Comparison of ENCODE assay signal across 8 cellular contexts in genomic region chr3:173529062-173529711, GRCh38.
A peak's percentile ranks its signal among the peaks of the same experiment; 100 is the strongest.
DNase-seq lines count a peak whose midpoint lies in the region; ATAC-seq, FAIRE-seq and TF ChIP-seq lines count a peak whose summit lies in the region.

No MANE protein-coding gene starts in this region.

- H3K4me3 ChIP-seq in Karpas-422 (ENCODE audit: low read length) = no peak overlapping the region
- no peak overlapping the region for H3K4me3 ChIP-seq in body of pancreas
- no peak overlapping the region for H3K4me3 ChIP-seq in retinal pigment epithelial cell (ENCODE audit: low read length)

- H3K79me2 ChIP-seq in Karpas-422 (ENCODE audit: low read length) = no peaks in the 10 kb centered on the region

- intact Hi-C loops in body of pancreas (cut with DNase I) = no loop called here

- no peak overlapping the region for H3K9ac ChIP-seq in Karpas-422 (ENCODE audit: low read length)

- no peaks in the 10 kb centered on the region for H3K36me3 ChIP-seq in Karpas-422 (ENCODE audit: insufficient read depth, low read length)
- H3K36me3 ChIP-seq in body of pancreas (replicated peaks in 1 of 2; ENCODE audit: insufficient read depth in 1 of 2, low read depth in 2 of 2) = no peaks in the 10 kb centered on the region

- ATAC-seq in body of pancreas = peak; percentile 66

- H2AFZ ChIP-seq in Karpas-422 (ENCODE audit: low read length) = no peak overlapping the region

- TF ChIP-seq POLR2A in H54 (IDR thresholded peaks at IDR 0.05; ENCODE audit: low read depth, low read length) (no peak), body of pancreas (IDR thresholded peaks at IDR 0.05) (no peak)

- in situ Hi-C loops in GM13976 (cut with MboI; ENCODE audit: low sequenced_read_pairs, unreplicated experiment) = no loop called here

- TF ChIP-seq CTCF in GM13976 (IDR thresholded peaks at IDR 0.05; ENCODE audit: borderline replicate concordance, control extremely low read depth, extremely low read depth, insufficient read depth, missing control alignments) (peak; percentile 12), body of pancreas (IDR thresholded peaks at IDR 0.05) (peak; percentile 12 to 59 (median 50)), retinal pigment epithelial cell (conservative IDR thresholded peaks at IDR 0.05; ENCODE audit: low read depth, low read length) (peak; percentile 62)

- H4K20me1 ChIP-seq in Karpas-422 (ENCODE audit: insufficient read depth, low read depth, low read length) = no peaks in the 10 kb centered on the region

- H3K9me2 ChIP-seq in Karpas-422 (replicated peaks; ENCODE audit: insufficient read depth, low read length) = no peaks in the 10 kb centered on the region; the same call in 1 of the 2 replicates

- no peak for FAIRE-seq in H54 (lab: Jason Lieb, UNC)

- peaks cover 30% of the 10 kb centered on the region; the same call in 1 of the 2 replicates for H3K9me3 ChIP-seq in Karpas-422 (ENCODE audit: low read length)
- no peaks in the 10 kb centered on the region for H3K9me3 ChIP-seq in body of pancreas

- DNase-seq in GM13976 (ENCODE audit: low spot score) (peak; percentile 5), H54 (ENCODE audit: insufficient read length, low spot score) (peak; percentile 3), Karpas-422 (peak; percentile 62), body of pancreas (peak; percentile 26 to 40 (median 26)), retinal pigment epithelial cell (ENCODE audit: low read depth) (no peak), NCI-H1436 (lab: John Stamatoyannopoulos, UW) (no peak), GM19240 (ENCODE audit: insufficient read length, low spot score) (no peak)
- DNase-seq in activated T-cell treated with anti-CD3 and anti-CD28 coated beads, Interleukin-2, amount 50 U/mL, for 48 hours = no peak

- H3K27me3 ChIP-seq in Karpas-422 (ENCODE audit: low read length) (no peaks in the 10 kb centered on the region), body of pancreas (no peaks in the 10 kb centered on the region)

- H3K27ac ChIP-seq in Karpas-422 (ENCODE audit: low read length) (no peak overlapping the region), body of pancreas (no peak overlapping the region)

- WGBS in body of pancreas, 2 donors = 28 to 32% methylated on average over 8 of the region's 8 CpGs

- H3K4me2 ChIP-seq in Karpas-422 (ENCODE audit: low read depth, low read length, poor library complexity, severe bottlenecking) = no peak overlapping the region

- H3K4me1 ChIP-seq in Karpas-422 (ENCODE audit: low read length) (no peaks in the 10 kb centered on the region), body of pancreas (no peaks in the 10 kb centered on the region)

Comparison
In these comparisons a context has a peak if more than half of its experiments do, and no peak if none do; other contexts are left out.
1. DNase-seq: peak in GM13976 (single experiment), H54 (single experiment), Karpas-422 (single experiment) and body of pancreas (4 of 4); none in retinal pigment epithelial cell (single experiment), NCI-H1436 (single experiment), GM19240 (single experiment) and activated T-cell treated with anti-CD3 and anti-CD28 coated beads, Interleukin-2, amount 50 U/mL, for 48 hours (0 of 2).
2. CTCF ChIP-seq: peak in every context shown above with its lines; median percentile 62 in retinal pigment epithelial cell; 50 in body of pancreas; 12 in GM13976.